In genomic region chr1:1550591-1551432, GRCh38 we compare ENCODE assay signal across 10 cellular contexts. TPM values are rescaled to one million over a fixed set of nuclear protein-coding genes. Genes with fewer than 3 reads are reported as not detected.
DNase-seq lines count a peak whose midpoint lies in the region; ATAC-seq and TF ChIP-seq lines count a peak whose summit lies in the region.
"Had no signal": no experiment of that assay in that cellular context is flagged by ENCODE, and none has a peak within 500 bp of the region (broad histone marks: within the 10 kb centered on the region; RNA-seq: fewer than 3 reads in every experiment).

No MANE protein-coding gene starts in this region.

- ATAC-seq in upper lobe of right lung = no peak

- TF ChIP-seq CTCF in MCF 10A (IDR thresholded peaks at IDR 0.05; ENCODE audit: unreplicated experiment) = peak; percentile 19
- TF ChIP-seq CTCF in breast epithelium (IDR thresholded peaks at IDR 0.05) = peak in 1 of 3 donors; percentile 11
- TF ChIP-seq CTCF in upper lobe of right lung (IDR thresholded peaks at IDR 0.05) = peak; percentile 21
- no peak for TF ChIP-seq CTCF in sigmoid colon (IDR thresholded peaks at IDR 0.05)
- TF ChIP-seq CTCF in CD14-positive monocyte (IDR thresholded peaks at IDR 0.05) = no peak

- H3K36me3 ChIP-seq in breast epithelium = no peaks in the 10 kb centered on the region
- H3K36me3 ChIP-seq in adipocyte (ENCODE audit: control insufficient read depth, insufficient read depth, low read length, severe bottlenecking) = peaks cover 3% of the 10 kb centered on the region
- H3K36me3 ChIP-seq in upper lobe of right lung = peaks cover 3% of the 10 kb centered on the region
- H3K36me3 ChIP-seq in sigmoid colon = peaks cover 0 to 8% (median 0%) of the 10 kb centered on the region in 4 donors

- intact Hi-C loops in MCF 10A (cut with micrococcal nuclease) (no loop called here), breast epithelium (cut with DNase I; ENCODE audit: low total_unique reads) (no loop called here), upper lobe of right lung (cut with DNase I) (no loop called here), sigmoid colon (cut with DNase I) (no loop called here), CD14-positive monocyte (cut with micrococcal nuclease) (no loop called here)

- H3K27ac Mint-ChIP-seq in MCF 10A (ENCODE audit: low read depth, unreplicated experiment) (no peak overlapping the region), CD14-positive monocyte (peak overlapping the region in 1 of 7 donors; percentile 66)

- peak overlapping the region; percentile 72 for H3K9ac ChIP-seq in adipocyte (ENCODE audit: low read length)

- peaks cover 39% of the 10 kb centered on the region for H3K36me3 Mint-ChIP-seq in MCF 10A (ENCODE audit: insufficient read depth, unreplicated experiment)
- H3K36me3 Mint-ChIP-seq in CD14-positive monocyte = peaks cover 10 to 26% of the 10 kb centered on the region in 2 donors
- H3K36me3 Mint-ChIP-seq: CD4-positive, CD25-positive, alpha-beta regulatory T cell had no signal

- BruUV-seq in MCF 10A (replicated peaks; lab: Mats Ljungman, UMichigan) = no TSS peak

- DNase-seq in MCF 10A (ENCODE audit: unreplicated experiment) = no peak
- no peak for DNase-seq in breast epithelium (ENCODE audit: low spot score in 2 of 2)
- no peak for DNase-seq in adipocyte (ENCODE audit: low read depth)
- DNase-seq in iris pigment epithelial cell (ENCODE audit: low read depth) = peak; percentile 57
- DNase-seq in upper lobe of right lung = no peak
- DNase-seq in sigmoid colon = no peak
- no peak for DNase-seq in ureter (ENCODE audit: low spot score)
- no peak for DNase-seq in CD14-positive monocyte (ENCODE audit: low spot score)
- DNase-seq: CD4-positive, CD25-positive, alpha-beta regulatory T cell had no signal

- H3K4me1 Mint-ChIP-seq in MCF 10A (ENCODE audit: insufficient read depth, unreplicated experiment) (peaks cover 8% of the 10 kb centered on the region), CD14-positive monocyte (peaks cover 2% of the 10 kb centered on the region)

- peak overlapping the region in 1 of 3 donors; percentile 30 for H3K4me3 ChIP-seq in breast epithelium
- H3K4me3 ChIP-seq in adipocyte (ENCODE audit: low read length) = no peak overlapping the region
- H3K4me3 ChIP-seq in upper lobe of right lung = no peak overlapping the region
- no peak overlapping the region for H3K4me3 ChIP-seq in sigmoid colon
- H3K4me3 ChIP-seq: skin epidermis had no signal

- no peaks in the 10 kb centered on the region for H3K9me3 Mint-ChIP-seq in MCF 10A (ENCODE audit: unreplicated experiment)
- H3K9me3 Mint-ChIP-seq in CD14-positive monocyte = peaks cover 0 to 2% (median 0%) of the 10 kb centered on the region in 7 donors

- TF ChIP-seq POLR2A in breast epithelium (IDR thresholded peaks at IDR 0.05) = no peak
- TF ChIP-seq POLR2A in sigmoid colon (IDR thresholded peaks at IDR 0.05) = no peak

- POLR2A ChIA-PET in MCF 10A (lab: Yijun Ruan, JAX) = no interaction called here

- no peaks in the 10 kb centered on the region for H3K9me3 ChIP-seq in breast epithelium
- no peaks in the 10 kb centered on the region for H3K9me3 ChIP-seq in adipocyte (ENCODE audit: control insufficient read depth, low read length)
- no peaks in the 10 kb centered on the region for H3K9me3 ChIP-seq in upper lobe of right lung
- H3K9me3 ChIP-seq in sigmoid colon = no peaks in the 10 kb centered on the region

- TF ChIP-seq EP300 in sigmoid colon (IDR thresholded peaks at IDR 0.05) = no peak

- no peaks in the 10 kb centered on the region for H3K4me1 ChIP-seq in breast epithelium
- H3K4me1 ChIP-seq in adipocyte (ENCODE audit: control insufficient read depth, insufficient read depth, low read length) = peaks cover 36% of the 10 kb centered on the region
- H3K4me1 ChIP-seq in upper lobe of right lung = no peaks in the 10 kb centered on the region
- H3K4me1 ChIP-seq in sigmoid colon = peaks cover 0 to 16% (median 3%) of the 10 kb centered on the region in 4 donors

- no peaks in the 10 kb centered on the region for H3K27me3 ChIP-seq in breast epithelium
- H3K27me3 ChIP-seq in adipocyte (replicated peaks; ENCODE audit: control insufficient read depth, insufficient read depth, low read length) = no peaks in the 10 kb centered on the region
- no peaks in the 10 kb centered on the region for H3K27me3 ChIP-seq in upper lobe of right lung
- H3K27me3 ChIP-seq in sigmoid colon = no peaks in the 10 kb centered on the region

- CTCF ChIA-PET in MCF 10A (lab: Yijun Ruan, JAX) = interaction anchor here (1.1 kb wide), 1 partner anchor 149 kb away, joined by 3 read pairs; no protein-coding TSS in a partner anchor

- 78 to 83% methylated on average over 15 of the region's 15 CpGs for WGBS in sigmoid colon, 2 donors

- H3K27ac ChIP-seq in breast epithelium (peak overlapping the region in 1 of 2 donors; percentile 74), upper lobe of right lung (no peak overlapping the region), sigmoid colon (no peak overlapping the region)

- no peaks in the 10 kb centered on the region for H3K27me3 Mint-ChIP-seq in MCF 10A (ENCODE audit: insufficient read depth, unreplicated experiment)
- no peaks in the 10 kb centered on the region for H3K27me3 Mint-ChIP-seq in CD14-positive monocyte (ENCODE audit: low read depth in 3 of 3)
- H3K27me3 Mint-ChIP-seq: CD4-positive, CD25-positive, alpha-beta regulatory T cell had no signal

- no peak overlapping the region for H3K4me3 Mint-ChIP-seq in MCF 10A (ENCODE audit: unreplicated experiment)
- no peak overlapping the region for H3K4me3 Mint-ChIP-seq in CD14-positive monocyte
- H3K4me3 Mint-ChIP-seq: CD4-positive, CD25-positive, alpha-beta regulatory T cell had no signal

RNA-seq across cellular contexts. Expression of gene TMEM240, which starts 10.4 kb away (rescaled TPM):
- total RNA-seq in MCF 10A (2022) (3.6 and 5.5 TPM in 2 replicates), breast epithelium (1 to 10 TPM; 3.5 to 8.8 (median 3.8) TPM), upper lobe of right lung (2.9 TPM), sigmoid colon (10 to 100 TPM; 15.3 to 35.2 (median 17.6) TPM), ureter (2.9 TPM)
- polyA plus RNA-seq in sigmoid colon (1 to 10 TPM in 2 of 3 donors, not detected in 1; 3.7 to 4.8 TPM), CD14-positive monocyte (not detected)
- total RNA-seq: CD4-positive, CD25-positive, alpha-beta regulatory T cell had no signal
- polyA plus RNA-seq: CD4-positive, CD25-positive, alpha-beta regulatory T cell had no signal

RNA-seq across cellular contexts. Expression of gene SSU72, which starts 23.9 kb away (rescaled TPM):
- 97.4 and 104 TPM in 2 replicates for total RNA-seq in MCF 10A (2022)
- total RNA-seq in breast epithelium = 100 to 1,000 TPM; 100 to 125 (median 114) TPM
- 125 TPM for total RNA-seq in upper lobe of right lung
- total RNA-seq in sigmoid colon = 100 to 1,000 TPM in 3 of 4 donors, 10 to 100 TPM in 1; 98.9 to 119 (median 109) TPM
- 100 to 1,000 TPM; 129 to 165 (median 150) TPM for polyA plus RNA-seq in sigmoid colon
- total RNA-seq in ureter = 116 TPM
- polyA plus RNA-seq in CD14-positive monocyte = 100 to 1,000 TPM; 138 to 168 TPM

RNA-seq across cellular contexts. Expression of gene ATAD3A, which starts 38.9 kb away (rescaled TPM):
- 43.1 and 63.2 TPM in 2 replicates for total RNA-seq in MCF 10A (2022)
- 10 to 100 TPM; 14.9 to 22.3 (median 15.5) TPM for total RNA-seq in breast epithelium
- total RNA-seq in upper lobe of right lung = 21.9 TPM
- 10 to 100 TPM in 3 of 4 donors, 1 to 10 TPM in 1; 8.6 to 14.7 (median 12.1) TPM for total RNA-seq in sigmoid colon
- polyA plus RNA-seq in sigmoid colon = 10 to 100 TPM; 12.6 to 40.4 (median 13.6) TPM
- 26.3 TPM for total RNA-seq in ureter
- polyA plus RNA-seq in CD14-positive monocyte = 1 to 10 TPM; 4.1 to 6.4 TPM

RNA-seq across cellular contexts. Expression of gene FNDC10, which starts 49.1 kb away (rescaled TPM):
- total RNA-seq in MCF 10A (2022) (4.3 and 5.1 TPM in 2 replicates), breast epithelium (1 to 10 TPM in 1 of 3 donors, under 1 TPM in 2; 0.48 to 2.9 (median 0.98) TPM), upper lobe of right lung (7.4 TPM), sigmoid colon (1 to 10 TPM in 3 of 4 donors, under 1 TPM in 1; 0.82 to 2.8 (median 1.6) TPM), ureter (4.1 TPM)
- polyA plus RNA-seq in sigmoid colon (1 to 10 TPM; 1.2 to 3.5 (median 2.8) TPM), CD14-positive monocyte (1 to 10 TPM in 1 of 2 donors, under 1 TPM in 1; 0.46 to 1.5 TPM)

Comparison
In these comparisons a context has a peak if more than half of its experiments do, and no peak if none do; other contexts are left out.
1. CTCF ChIP-seq: peak in MCF 10A (single experiment) and upper lobe of right lung (single experiment); none in sigmoid colon (0 of 4) and CD14-positive monocyte (single experiment).